Comparison of ENCODE assay signal across 16 cellular contexts in genomic region chr7:36227223-36227622, GRCh38.
DNase-seq lines count a peak whose midpoint lies in the region; ATAC-seq, FAIRE-seq and TF ChIP-seq lines count a peak whose summit lies in the region.
"Had no signal": no experiment of that assay in that cellular context is flagged by ENCODE, and none has a peak within 500 bp of the region (broad histone marks: within the 10 kb centered on the region; RNA-seq: fewer than 3 reads in every experiment).

No MANE protein-coding gene starts in this region.

- no peaks in the 10 kb centered on the region for H3K4me1 ChIP-seq in right cardiac atrium (ENCODE audit: control insufficient read depth, insufficient read depth, low read length)
- peaks cover 35% of the 10 kb centered on the region for H3K4me1 ChIP-seq in stomach smooth muscle (ENCODE audit: control insufficient read depth, insufficient read depth, low read length)
- H3K4me1 ChIP-seq: neural progenitor cell had no signal

- H3K9me3 ChIP-seq in right cardiac atrium (ENCODE audit: control insufficient read depth, low read length) (no peaks in the 10 kb centered on the region), stomach smooth muscle (ENCODE audit: control insufficient read depth in 2 of 2, low read length in 2 of 2) (no peaks in the 10 kb centered on the region)

- TF ChIP-seq POLR2A in GM12891 (IDR thresholded peaks at IDR 0.05; ENCODE audit: low read depth, low read length), result no peak

- no peak for FAIRE-seq in GM12891 (lab: Jason Lieb, UNC)

- peak; percentile 59 to 76 for ATAC-seq in right cardiac atrium
- no peak for ATAC-seq in GM21390 (IDR thresholded peaks at IDR 0.05; ENCODE audit: unreplicated experiment)
- ATAC-seq: stimulated activated naive CD8-positive, alpha-beta T cell treated with anti-CD3 and anti-CD28 coated beads, Interleukin-15, Interleukin-2, amounts not matched to agents 100 U/mL and 50 U/mL, for 24 hours had no signal

- intact Hi-C loops in right cardiac atrium (cut with DNase I), result no loop called here

- H3K27ac ChIP-seq in right cardiac atrium (ENCODE audit: low read length) (no peak overlapping the region), stomach smooth muscle (ENCODE audit: low read length) (peak overlapping the region; percentile 70)
- H3K27ac ChIP-seq: HL-60, neural progenitor cell had no signal

- no peaks in the 10 kb centered on the region for H3K36me3 ChIP-seq in stomach smooth muscle (ENCODE audit: control insufficient read depth in 2 of 2, insufficient read depth in 2 of 2, low read length in 2 of 2)
- H3K36me3 ChIP-seq: neural progenitor cell had no signal

- H3K27me3 ChIP-seq in right cardiac atrium (ENCODE audit: control insufficient read depth, insufficient read depth) (no peaks in the 10 kb centered on the region), stomach smooth muscle (ENCODE audit: control insufficient read depth in 1 of 2, insufficient read depth in 2 of 2, low read length in 2 of 2) (no peaks in the 10 kb centered on the region)
- H3K27me3 ChIP-seq: neural progenitor cell had no signal

- WGBS in right cardiac atrium, result 29% methylated on average over 5 of the region's 5 CpGs

- POLR2A ChIA-PET in HEK293T (lab: Yijun Ruan, JAX), result no interaction called here

- H3K9ac ChIP-seq in stomach smooth muscle (ENCODE audit: low read length in 2 of 2), result peak overlapping the region in 1 of 2 donors; percentile 49
- H3K9ac ChIP-seq: neural progenitor cell had no signal

- DNase-seq in EL (peak; percentile 59), astrocyte of the hippocampus (ENCODE audit: low read depth, low spot score) (peak; percentile 70), right cardiac atrium (peak in 2 of 3 donors; percentile 40 to 77), HEK293T (ENCODE audit: extremely low spot score) (no peak), GM12891 (ENCODE audit: insufficient read length, low spot score) (no peak)
- DNase-seq in activated CD8-positive, alpha-beta memory T cell treated with anti-CD3 and anti-CD28 coated beads, Interleukin-2, amount 50 U/mL, for 4 hours, result no peak
- DNase-seq: activated CD4-positive, alpha-beta T cell treated with anti-CD3 and anti-CD28 coated beads, Interleukin-2, amount 50 U/mL, for 48 hours; activated naive CD4-positive, alpha-beta T cell treated with Interleukin-2 at 50 U/mL for 16 hours; CD8-positive, alpha-beta memory T cell; NCI-H1048; stimulated activated CD4-positive, alpha-beta T cell treated with anti-CD3 and anti-CD28 coated beads, Interleukin-1b, Interleukin-23, amount 100 ng/mL, for 48 hours; stimulated activated naive CD8-positive, alpha-beta T cell treated with anti-CD3 and anti-CD28 coated beads, Interleukin-15, Interleukin-2, amounts not matched to agents 100 U/mL and 50 U/mL, for 24 hours had no signal

- H3K4me3 ChIP-seq in right cardiac atrium (ENCODE audit: low read length), result no peak overlapping the region
- H3K4me3 ChIP-seq in stomach smooth muscle (ENCODE audit: low read length in 2 of 2), result no peak overlapping the region
- H3K4me3 ChIP-seq: neural progenitor cell had no signal

- CTCF ChIA-PET in HEK293T (lab: Yijun Ruan, JAX), result no interaction called here

TF ChIP-seq in HEK293T, 16 proteins besides CTCF, POLR2A, EP300 and RAD21:
- TF ChIP-seq NFRKB (IDR thresholded peaks at IDR 0.05) (no peak), ELF4 (IDR thresholded peaks at IDR 0.05) (no peak), FOXK2 (IDR thresholded peaks at IDR 0.05) (no peak), TARDBP (IDR thresholded peaks at IDR 0.05) (no peak), BHLHE40 (IDR thresholded peaks at IDR 0.05; ENCODE audit: borderline replicate concordance) (no peak), FOXA1 (IDR thresholded peaks at IDR 0.05) (no peak), SP1 (IDR thresholded peaks at IDR 0.05) (no peak)
- TF ChIP-seq, protein P1, sequence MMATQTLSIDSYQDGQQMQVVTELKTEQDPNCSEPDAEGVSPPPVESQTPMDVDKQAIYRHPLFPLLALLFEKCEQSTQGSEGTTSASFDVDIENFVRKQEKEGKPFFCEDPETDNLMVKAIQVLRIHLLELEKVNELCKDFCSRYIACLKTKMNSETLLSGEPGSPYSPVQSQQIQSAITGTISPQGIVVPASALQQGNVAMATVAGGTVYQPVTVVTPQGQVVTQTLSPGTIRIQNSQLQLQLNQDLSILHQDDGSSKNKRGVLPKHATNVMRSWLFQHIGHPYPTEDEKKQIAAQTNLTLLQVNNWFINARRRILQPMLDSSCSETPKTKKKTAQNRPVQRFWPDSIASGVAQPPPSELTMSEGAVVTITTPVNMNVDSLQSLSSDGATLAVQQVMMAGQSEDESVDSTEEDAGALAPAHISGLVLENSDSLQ (IDR thresholded peaks at IDR 0.05), result no peak

TF ChIP-seq in GM12891, 5 proteins besides CTCF, POLR2A, EP300 and RAD21:
- TF ChIP-seq TAF1 (IDR thresholded peaks at IDR 0.05; ENCODE audit: low read depth, low read length), result no peak
- TF ChIP-seq SPI1 (IDR thresholded peaks at IDR 0.05; ENCODE audit: low read depth, low read length), result no peak
- TF ChIP-seq POLR2AphosphoS5 (IDR thresholded peaks at IDR 0.05; ENCODE audit: low read depth, low read length), result no peak
- no peak for TF ChIP-seq POU2F2 (IDR thresholded peaks at IDR 0.05; ENCODE audit: low read depth, low read length)
- no peak for TF ChIP-seq PAX5 (IDR thresholded peaks at IDR 0.05; ENCODE audit: insufficient read depth, low read length, severe bottlenecking)

Comparison
In these comparisons a context has a peak if more than half of its experiments do, and no peak if none do; other contexts are left out.
1. DNase-seq: peak in EL (single experiment), astrocyte of the hippocampus (single experiment) and right cardiac atrium (2 of 3); none in HEK293T (single experiment), activated CD8-positive, alpha-beta memory T cell treated with anti-CD3 and anti-CD28 coated beads, Interleukin-2, amount 50 U/mL, for 4 hours (single experiment) and GM12891 (single experiment).